In genomic region chr12:123445388-123446344, GRCh38 we compare ENCODE assay signal across 9 cellular contexts. TPM values are rescaled to one million over a fixed set of nuclear protein-coding genes. Genes with fewer than 3 reads are reported as not detected.
DNase-seq lines count a peak whose midpoint lies in the region; ATAC-seq and TF ChIP-seq lines count a peak whose summit lies in the region.
"Had no signal": no experiment of that assay in that cellular context is flagged by ENCODE, and none has a peak within 500 bp of the region (broad histone marks: within the 10 kb centered on the region; RNA-seq: fewer than 3 reads in every experiment).

No MANE protein-coding gene starts in this region.

- H3K4me1 ChIP-seq in mucosa of stomach (ENCODE audit: control insufficient read depth, insufficient read depth, low read length), result peaks cover 20% of the 10 kb centered on the region

- no peaks in the 10 kb centered on the region for H3K9me3 ChIP-seq in mucosa of stomach (ENCODE audit: control insufficient read depth, low read length)

- no peaks in the 10 kb centered on the region for H3K36me3 ChIP-seq in mucosa of stomach (ENCODE audit: control insufficient read depth, insufficient read depth, low read length)

- ATAC-seq in HG03280 (IDR thresholded peaks at IDR 0.05; ENCODE audit: unreplicated experiment), result peak; percentile 40

- in situ Hi-C loops in ACHN (cut with HindIII; ENCODE audit: low pct_ligation_motif_present, low pct_unique_long_range_greater_than_20kb, low sequenced_read_pairs), result no loop called here

- H3K4me1 Mint-ChIP-seq in dendritic cell treated with granulocyte-macrophage colony-stimulating factor and Interleukin-4, amounts not matched to agents 40 ng/mL and 50 ng/mL, for 4 days (ENCODE audit: low read depth), result peaks cover 57% of the 10 kb centered on the region

- no peak overlapping the region for H3K4me3 ChIP-seq in AG09309 (ENCODE audit: control insufficient read depth, low read depth, low read length)
- H3K4me3 ChIP-seq in mucosa of stomach (ENCODE audit: low read length), result no peak overlapping the region

- H3K27me3 ChIP-seq in mucosa of stomach (ENCODE audit: control insufficient read depth, insufficient read depth, low read length), result no peaks in the 10 kb centered on the region

- H3K36me3 Mint-ChIP-seq in dendritic cell treated with granulocyte-macrophage colony-stimulating factor and Interleukin-4, amounts not matched to agents 40 ng/mL and 50 ng/mL, for 4 days (ENCODE audit: low read depth), result peaks cover 5% of the 10 kb centered on the region

- intact Hi-C loops in dendritic cell treated with granulocyte-macrophage colony-stimulating factor and Interleukin-4, amounts not matched to agents 40 ng/mL and 50 ng/mL, for 4 days (cut with micrococcal nuclease), result no loop called here

- peak overlapping the region; percentile 3 for H3K9ac ChIP-seq in mucosa of stomach (ENCODE audit: low read length)

- TF ChIP-seq CTCF in AG09309 (IDR thresholded peaks at IDR 0.05; ENCODE audit: control insufficient read depth, insufficient read depth, low read depth, low read length, missing control alignments), result no peak

- DNase-seq in AG09309 (ENCODE audit: low read depth) (peak; percentile 40), NCI-H1694 treated with DMSO at 0.1 percent for 48 hours (lab: John Stamatoyannopoulos, UW) (no peak), mucosa of gallbladder (ENCODE audit: low spot score) (no peak), ACHN (no peak)
- DNase-seq in stimulated activated CD8-positive, alpha-beta memory T cell treated with anti-CD3 and anti-CD28 coated beads, Interleukin-4, amount 100 ng/mL, for 48 hours, result no peak
- DNase-seq: stimulated activated CD4-positive, alpha-beta T cell treated with anti-CD3 and anti-CD28 coated beads, Interleukin-2, amount 100 ng/mL, for 48 hours had no signal

- H3K9me3 Mint-ChIP-seq in dendritic cell treated with granulocyte-macrophage colony-stimulating factor and Interleukin-4, amounts not matched to agents 40 ng/mL and 50 ng/mL, for 4 days, result no peaks in the 10 kb centered on the region

- peak overlapping the region; percentile 79 for H3K27ac Mint-ChIP-seq in dendritic cell treated with granulocyte-macrophage colony-stimulating factor and Interleukin-4, amounts not matched to agents 40 ng/mL and 50 ng/mL, for 4 days

- H3K4me3 Mint-ChIP-seq in dendritic cell treated with granulocyte-macrophage colony-stimulating factor and Interleukin-4, amounts not matched to agents 40 ng/mL and 50 ng/mL, for 4 days, result peak overlapping the region; percentile 2

- no peaks in the 10 kb centered on the region for H3K27me3 Mint-ChIP-seq in dendritic cell treated with granulocyte-macrophage colony-stimulating factor and Interleukin-4, amounts not matched to agents 40 ng/mL and 50 ng/mL, for 4 days

RNA-seq across cellular contexts. Expression of gene RILPL2, which starts 9.2 kb away (rescaled TPM):
- 6.2 TPM for total RNA-seq in mucosa of gallbladder

RNA-seq across cellular contexts. Expression of gene SNRNP35, which starts 12.3 kb away (rescaled TPM):
- total RNA-seq in mucosa of gallbladder, result 22.0 TPM
